In genomic region chr5:113984928-113985327, GRCh38 we compare ENCODE assay signal across 20 cellular contexts.
DNase-seq lines count a peak whose midpoint lies in the region; ATAC-seq, FAIRE-seq and TF ChIP-seq lines count a peak whose summit lies in the region.
"Had no signal": no experiment of that assay in that cellular context is flagged by ENCODE, and none has a peak within 500 bp of the region (broad histone marks: within the 10 kb centered on the region; RNA-seq: fewer than 3 reads in every experiment).

No MANE protein-coding gene starts in this region.

- H3K4me1 ChIP-seq in cardiac muscle cell (ENCODE audit: low read depth) (peaks cover 6% of the 10 kb centered on the region), right cardiac atrium (ENCODE audit: control insufficient read depth, insufficient read depth, low read length) (no peaks in the 10 kb centered on the region), pancreas (peaks cover 0 to 8% (median 4%) of the 10 kb centered on the region in 3 donors)
- H3K4me1 ChIP-seq: BLaER1 had no signal

- H3K4me3 ChIP-seq in cardiac muscle cell: no peak overlapping the region
- no peak overlapping the region for H3K4me3 ChIP-seq in right cardiac atrium (ENCODE audit: low read length)
- no peak overlapping the region for H3K4me3 ChIP-seq in pancreas
- H3K4me3 ChIP-seq: BLaER1, GM23248 had no signal

- 44% methylated on average over 2 of the region's 2 CpGs for WGBS in right cardiac atrium
- WGBS in pancreas, 2 donors: 6 to 13% methylated on average over 2 of the region's 2 CpGs

- no peak for TF ChIP-seq CTCF in cardiac muscle cell (IDR thresholded peaks at IDR 0.05; ENCODE audit: low read depth, low read length)
- TF ChIP-seq CTCF in pancreas (IDR thresholded peaks at IDR 0.05): no peak

- intact Hi-C loops in right cardiac atrium (cut with DNase I): no loop called here
- intact Hi-C loops in pancreas (cut with DNase I): no loop called here

- FAIRE-seq in pancreas (lab: Jason Lieb, UNC): no peak
- FAIRE-seq: GM19239, H54, HTR-8/SVneo had no signal

- no peak for ATAC-seq in right cardiac atrium
- peak; percentile 87 to 92 (median 90) for ATAC-seq in pancreas
- ATAC-seq in HG02884 (IDR thresholded peaks at IDR 0.05; ENCODE audit: unreplicated experiment): no peak
- no peak for ATAC-seq in SK-N-SH treated with all-trans-retinoic acid at 6 μM for 48 hours
- ATAC-seq in GM19452 (IDR thresholded peaks at IDR 0.05; ENCODE audit: unreplicated experiment): no peak
- ATAC-seq: HCT116 had no signal

- DNase-seq in cardiac muscle cell (ENCODE audit: low read depth in 1 of 2, low spot score in 1 of 2): peak in 1 of 2 donors; percentile 15
- DNase-seq in right cardiac atrium: no peak
- DNase-seq in amniotic epithelial cell (ENCODE audit: low read depth): peak; percentile 52
- peak in 4 of 6 donors; percentile 16 to 34 (median 23) for DNase-seq in pancreas
- DNase-seq: 8988T; Calu3; CD4-positive, alpha-beta memory T cell; DMS79 treated with DMSO at 0.1 percent for 48 hours; GF-D8; GM23248; HFFc6; IMR-90 had no signal

- H3K9me3 ChIP-seq in cardiac muscle cell (ENCODE audit: low read depth) (no peaks in the 10 kb centered on the region), right cardiac atrium (ENCODE audit: control insufficient read depth, low read length) (no peaks in the 10 kb centered on the region), pancreas (no peaks in the 10 kb centered on the region)
- H3K9me3 ChIP-seq: BLaER1 had no signal

- H3K27ac ChIP-seq in cardiac muscle cell (peak overlapping the region; percentile 5), right cardiac atrium (ENCODE audit: low read length) (no peak overlapping the region), pancreas (peak overlapping the region in 1 of 4 donors; percentile 57)
- H3K27ac ChIP-seq: BLaER1, GM23248 had no signal

- H3K36me3 ChIP-seq in cardiac muscle cell (no peaks in the 10 kb centered on the region), pancreas (no peaks in the 10 kb centered on the region)
- H3K36me3 ChIP-seq: BLaER1 had no signal

- H3K27me3 ChIP-seq in cardiac muscle cell: no peaks in the 10 kb centered on the region
- no peaks in the 10 kb centered on the region for H3K27me3 ChIP-seq in right cardiac atrium (ENCODE audit: control insufficient read depth, insufficient read depth)
- H3K27me3 ChIP-seq in pancreas: no peaks in the 10 kb centered on the region
- H3K27me3 ChIP-seq: BLaER1 had no signal

TF ChIP-seq in SK-N-SH treated with all-trans-retinoic acid at 6 μM for 48 hours, 23 proteins besides CTCF, POLR2A, EP300 and RAD21:
- no peak for TF ChIP-seq TOX (CRISPR knock-in tag; IDR thresholded peaks at IDR 0.05; ENCODE audit: borderline replicate concordance)
- no peak for TF ChIP-seq PATZ1 (CRISPR knock-in tag; IDR thresholded peaks at IDR 0.05; ENCODE audit: borderline replicate concordance)
- TF ChIP-seq CSDC2 (CRISPR knock-in tag; IDR thresholded peaks at IDR 0.05): no peak
- no peak for TF ChIP-seq CREB5 (CRISPR knock-in tag; IDR thresholded peaks at IDR 0.05; ENCODE audit: low read depth)
- TF ChIP-seq GLIS3 (CRISPR knock-in tag; IDR thresholded peaks at IDR 0.05): no peak
- no peak for TF ChIP-seq ESRRG (CRISPR knock-in tag; IDR thresholded peaks at IDR 0.05)
- no peak for TF ChIP-seq ZC3H10 (CRISPR knock-in tag; IDR thresholded peaks at IDR 0.05)

Comparison
In these comparisons a context has a peak if more than half of its experiments do, and no peak if none do; other contexts are left out.
1. DNase-seq: peak in amniotic epithelial cell (single experiment) and pancreas (4 of 6); none in right cardiac atrium (0 of 3).
2. ATAC-seq: peak in pancreas (4 of 4); none in right cardiac atrium (0 of 2), HG02884 (single experiment), SK-N-SH treated with all-trans-retinoic acid at 6 μM for 48 hours (single experiment) and GM19452 (single experiment).